In genomic region chr3:156685198-156685597, GRCh38 we compare ENCODE assay signal across 10 cellular contexts. TPM values are rescaled to one million over a fixed set of nuclear protein-coding genes. Genes with fewer than 3 reads are reported as not detected.
DNase-seq lines count a peak whose midpoint lies in the region; ATAC-seq, FAIRE-seq and TF ChIP-seq lines count a peak whose summit lies in the region.
"Had no signal": no experiment of that assay in that cellular context is flagged by ENCODE, and none has a peak within 500 bp of the region (broad histone marks: within the 10 kb centered on the region; RNA-seq: fewer than 3 reads in every experiment).

No MANE protein-coding gene starts in this region.

- peak overlapping the region; percentile 6 to 56 (median 32) for H3K27ac ChIP-seq in esophagus squamous epithelium
- peak overlapping the region; percentile 4 to 22 (median 11) for H3K27ac ChIP-seq in transverse colon
- no peak overlapping the region for H3K27ac ChIP-seq in kidney (ENCODE audit: low read depth in 2 of 2, low read length in 2 of 2)

- H3K9me3 ChIP-seq in esophagus squamous epithelium (no peaks in the 10 kb centered on the region), transverse colon (no peaks in the 10 kb centered on the region), kidney (ENCODE audit: control insufficient read depth in 1 of 2, low read length in 2 of 2) (no peaks in the 10 kb centered on the region)

- peaks cover 21 to 42% of the 10 kb centered on the region in 2 donors for H3K36me3 Mint-ChIP-seq in activated naive CD4-positive, alpha-beta T cell treated with anti-CD3 and anti-CD28 coated beads, Interleukin-2, amount 50 U/mL, for 72 hours

- FAIRE-seq in kidney (lab: Jason Lieb, UNC): no peak
- FAIRE-seq: H1 had no signal

- H3K27ac Mint-ChIP-seq in activated naive CD4-positive, alpha-beta T cell treated with anti-CD3 and anti-CD28 coated beads, Interleukin-2, amount 50 U/mL, for 72 hours: no peak overlapping the region

- H3K9ac ChIP-seq in kidney (ENCODE audit: low read length in 2 of 2): no peak overlapping the region

- H3K36me3 ChIP-seq in esophagus squamous epithelium (peaks cover 0 to 10% (median 4%) of the 10 kb centered on the region in 3 donors), transverse colon (peaks cover 0 to 1% (median 0%) of the 10 kb centered on the region in 4 donors), kidney (ENCODE audit: control insufficient read depth in 1 of 2, insufficient read depth in 2 of 2, low read length in 2 of 2) (peaks cover 0 to 3% of the 10 kb centered on the region in 2 donors)

- TF ChIP-seq CTCF in esophagus squamous epithelium (IDR thresholded peaks at IDR 0.05) (no peak), transverse colon (IDR thresholded peaks at IDR 0.05) (no peak), kidney (IDR thresholded peaks at IDR 0.05; ENCODE audit: borderline replicate concordance, extremely low read depth, insufficient read depth) (no peak)

- WGBS in esophagus squamous epithelium, 2 donors: 28 to 49% methylated on average over 2 of the region's 2 CpGs
- WGBS in transverse colon (ENCODE audit: low coverage in 1 of 2), 2 donors: 60 to 79% methylated on average over 2 of the region's 2 CpGs

- no peaks in the 10 kb centered on the region for H3K9me3 Mint-ChIP-seq in activated naive CD4-positive, alpha-beta T cell treated with anti-CD3 and anti-CD28 coated beads, Interleukin-2, amount 50 U/mL, for 72 hours

- peak overlapping the region in 1 of 4 donors; percentile 3 for H3K4me3 ChIP-seq in esophagus squamous epithelium
- H3K4me3 ChIP-seq in transverse colon: no peak overlapping the region
- H3K4me3 ChIP-seq in kidney (ENCODE audit: low read length in 2 of 2): no peak overlapping the region

- in situ Hi-C loops in transverse colon (cut with MboI; ENCODE audit: low pct_ligation_motif_present in 1 of 4, low pct_unique_long_range_greater_than_20kb in 1 of 4, low sequenced_read_pairs in 3 of 4): loop anchor here in 3 of 4 donors (10.0 to 25.0 kb wide), 4 partner anchors 130 to 523 kb away; partner anchors contain the start of genes CCNL1 (in 1 of the 3) and LEKR1 (in 1 of the 3)

- TF ChIP-seq EP300 in transverse colon (IDR thresholded peaks at IDR 0.05; ENCODE audit: low read depth): no peak

- TF ChIP-seq POLR2A in esophagus squamous epithelium (IDR thresholded peaks at IDR 0.05) (no peak), transverse colon (IDR thresholded peaks at IDR 0.05) (no peak)

- ATAC-seq in activated naive CD4-positive, alpha-beta T cell treated with anti-CD3 and anti-CD28 coated beads, Interleukin-2, amount 50 U/mL, for 72 hours: peak; percentile 50 to 54

- H3K4me1 ChIP-seq in esophagus squamous epithelium: peaks cover 57 to 100% (median 68%) of the 10 kb centered on the region in 3 donors
- peaks cover 54 to 94% (median 62%) of the 10 kb centered on the region in 4 donors for H3K4me1 ChIP-seq in transverse colon
- H3K4me1 ChIP-seq in kidney (ENCODE audit: control insufficient read depth in 1 of 2, insufficient read depth in 1 of 2, low read depth in 1 of 2, low read length in 2 of 2): peaks cover 13 to 17% of the 10 kb centered on the region in 2 donors

- H3K27me3 ChIP-seq in esophagus squamous epithelium (no peaks in the 10 kb centered on the region), transverse colon (no peaks in the 10 kb centered on the region)

- DNase-seq in activated naive CD4-positive, alpha-beta T cell treated with anti-CD3 and anti-CD28 coated beads, Interleukin-2, amount 50 U/mL, for 72 hours (ENCODE audit: low spot score in 2 of 2): no peak
- DNase-seq in activated naive CD4-positive, alpha-beta T cell treated with anti-CD3 and anti-CD28 coated beads, Interleukin-2, amount 50 U/mL, for 16 hours: no peak
- DNase-seq in MV-4-11 (lab: John Stamatoyannopoulos, UW) (peak; percentile 17), esophagus squamous epithelium (lab: John Stamatoyannopoulos, UW) (no peak), transverse colon (no peak), NCI-H1694 treated with DMSO at 0.1 percent for 48 hours (lab: John Stamatoyannopoulos, UW) (no peak), kidney (no peak), 8988T (no peak)
- DNase-seq: NCI-H187 treated with DMSO at 0.1 percent for 48 hours had no signal

- intact Hi-C loops in esophagus squamous epithelium (cut with DNase I) (no loop called here), transverse colon (cut with DNase I; ENCODE audit: low total_unique reads) (no loop called here), kidney (cut with DNase I) (no loop called here)

RNA-seq across cellular contexts. Expression of gene TIPARP, which starts 10.8 kb away (rescaled TPM):
- total RNA-seq in activated naive CD4-positive, alpha-beta T cell treated with anti-CD3 and anti-CD28 coated beads, Interleukin-2, amount 50 U/mL, for 72 hours: 100 to 1,000 TPM in 1 of 2 donors, 10 to 100 TPM in 1; 27.0 to 111 TPM
- total RNA-seq in esophagus squamous epithelium (10 to 100 TPM; 28.0 to 40.4 (median 38.0) TPM), transverse colon (10 to 100 TPM; 11.9 to 47.1 (median 34.3) TPM), kidney (21.8 TPM)
- 9.5 TPM for polyA plus RNA-seq in kidney (ENCODE audit: insufficient read depth, low read depth, low replicate concordance)

Comparison
In these comparisons a context has a peak if more than half of its experiments do, and no peak if none do; other contexts are left out.
1. H3K27ac ChIP-seq: peak in esophagus squamous epithelium (4 of 4) and transverse colon (4 of 4); none in kidney (0 of 2).